Comparison of ENCODE assay signal across 29 cellular contexts in genomic region chr1:209157514-209158285, GRCh38.
DNase-seq lines count a peak whose midpoint lies in the region.
"Had no signal": no experiment of that assay in that cellular context is flagged by ENCODE, and none has a peak within 500 bp of the region (broad histone marks: within the 10 kb centered on the region; RNA-seq: fewer than 3 reads in every experiment).

No MANE protein-coding gene starts in this region.

- H3K36me3 ChIP-seq in SJCRH30 (no peaks in the 10 kb centered on the region), iPS-15b (ENCODE audit: control insufficient read depth, insufficient read depth, low read length) (no peaks in the 10 kb centered on the region)
- H3K36me3 ChIP-seq: esophagus squamous epithelium, heart left ventricle, left ventricle myocardium inferior had no signal

- peaks cover 2% of the 10 kb centered on the region for H3K27me3 Mint-ChIP-seq in activated T-cell treated with anti-CD3 and anti-CD28 coated beads, Interleukin-2, amount 50 U/mL, for 24 hours
- H3K27me3 Mint-ChIP-seq: activated CD4-positive, alpha-beta T cell treated with anti-CD3 and anti-CD28 coated beads for 36 hours; activated CD8-positive, alpha-beta T cell treated with anti-CD3 and anti-CD28 coated beads for 36 hours had no signal

- H3K27ac Mint-ChIP-seq in activated T-cell treated with anti-CD3 and anti-CD28 coated beads, Interleukin-2, amount 50 U/mL, for 24 hours: no peak overlapping the region
- H3K27ac Mint-ChIP-seq: activated CD4-positive, alpha-beta T cell treated with anti-CD3 and anti-CD28 coated beads for 36 hours; activated CD8-positive, alpha-beta T cell treated with anti-CD3 and anti-CD28 coated beads for 36 hours; activated T-helper 17 cell treated with anti-CD3 and anti-CD28 coated beads, Interleukin-2, amount 50 U/mL, for 72 hours; T-helper 2 cell treated with Interferon-gamma antibody and Interleukin-4, amounts not matched to agents 5 μg/mL and 100 μg/mL, for 36 hours had no signal

- DNase-seq in NCI-H82 (lab: John Stamatoyannopoulos, UW) (peak; percentile 9), NCI-H82 treated with DMSO at 0.1 percent for 48 hours (lab: John Stamatoyannopoulos, UW; ENCODE audit: unreplicated experiment) (no peak), SJCRH30 (peak; percentile 83 to 96), NCI-H2196 (lab: John Stamatoyannopoulos, UW; ENCODE audit: unreplicated experiment) (no peak), kidney glomerular epithelial cell (lab: John Stamatoyannopoulos, UW) (no peak)
- DNase-seq in activated T-cell treated with anti-CD3 and anti-CD28 coated beads, Interleukin-2, amount 50 U/mL, for 24 hours: no peak
- DNase-seq in activated T-cell treated with anti-CD3 and anti-CD28 coated beads, Interleukin-2, amount 50 U/mL, for 48 hours: no peak
- DNase-seq: activated CD4-positive, alpha-beta T cell treated with anti-CD3 and anti-CD28 coated beads for 36 hours; activated CD8-positive, alpha-beta memory T cell treated with anti-CD3 and anti-CD28 coated beads, Interleukin-2, amount 50 U/mL, for 48 hours; activated CD8-positive, alpha-beta T cell treated with anti-CD3 and anti-CD28 coated beads for 36 hours; activated naive CD4-positive, alpha-beta T cell treated with anti-CD3 and anti-CD28 coated beads, Interleukin-2, amount 50 U/mL, for 16 hours; DND-41; esophagus squamous epithelium; foreskin keratinocyte; GM23248; heart left ventricle; left ventricle myocardium inferior; MM.1S; NCI-H2081; NCI-H510A; right cardiac atrium; Right ventricle myocardium superior; stimulated activated CD4-positive, alpha-beta T cell treated with anti-CD3 and anti-CD28 coated beads, Interleukin-1b, Interleukin-23, amount 100 ng/mL, for 48 hours; stimulated activated naive CD8-positive, alpha-beta T cell treated with anti-CD3 and anti-CD28 coated beads, Interleukin-15, Interleukin-2, amounts not matched to agents 100 U/mL and 50 U/mL, for 24 hours; testis had no signal

- H3K27me3 ChIP-seq in SJCRH30 (no peaks in the 10 kb centered on the region), iPS-15b (ENCODE audit: control insufficient read depth, insufficient read depth, low read length) (no peaks in the 10 kb centered on the region)
- H3K27me3 ChIP-seq: esophagus squamous epithelium, heart left ventricle, testis had no signal

- peak overlapping the region; percentile 1; the same call in 1 of the 2 replicates for H3K4me3 ChIP-seq in SJCRH30
- no peak overlapping the region for H3K4me3 ChIP-seq in iPS-15b (ENCODE audit: low read depth, low read length)
- H3K4me3 ChIP-seq: A549, esophagus squamous epithelium, GM23248, heart left ventricle, left ventricle myocardium inferior, testis had no signal

- H3K27ac ChIP-seq in SJCRH30: peak overlapping the region; percentile 98
- H3K27ac ChIP-seq: A549, esophagus squamous epithelium, foreskin keratinocyte, GM23248, heart left ventricle, left ventricle myocardium inferior, testis had no signal

- no peak overlapping the region for H3K4me3 Mint-ChIP-seq in activated T-cell treated with anti-CD3 and anti-CD28 coated beads, Interleukin-2, amount 50 U/mL, for 24 hours
- H3K4me3 Mint-ChIP-seq: activated CD4-positive, alpha-beta T cell treated with anti-CD3 and anti-CD28 coated beads for 36 hours; activated CD8-positive, alpha-beta T cell treated with anti-CD3 and anti-CD28 coated beads for 36 hours; activated T-helper 17 cell treated with anti-CD3 and anti-CD28 coated beads, Interleukin-2, amount 50 U/mL, for 72 hours; T-helper 2 cell treated with Interferon-gamma antibody and Interleukin-4, amounts not matched to agents 5 μg/mL and 100 μg/mL, for 36 hours had no signal

- peak overlapping the region; percentile 38 for H3K9ac ChIP-seq in iPS-15b (ENCODE audit: low read depth, low read length)
- H3K9ac ChIP-seq: GM23248 had no signal

- H3K4me1 ChIP-seq in SJCRH30 (peaks cover 65% of the 10 kb centered on the region), iPS-15b (ENCODE audit: control insufficient read depth, insufficient read depth, low read length) (peaks cover 42% of the 10 kb centered on the region)
- H3K4me1 ChIP-seq: A549, esophagus squamous epithelium, foreskin keratinocyte, heart left ventricle, left ventricle myocardium inferior, testis had no signal

- no peaks in the 10 kb centered on the region for H3K9me3 Mint-ChIP-seq in activated T-cell treated with anti-CD3 and anti-CD28 coated beads, Interleukin-2, amount 50 U/mL, for 24 hours
- H3K9me3 Mint-ChIP-seq: activated CD8-positive, alpha-beta T cell treated with anti-CD3 and anti-CD28 coated beads for 36 hours; activated T-helper 17 cell treated with anti-CD3 and anti-CD28 coated beads, Interleukin-2, amount 50 U/mL, for 72 hours; T-helper 2 cell treated with Interferon-gamma antibody and Interleukin-4, amounts not matched to agents 5 μg/mL and 100 μg/mL, for 36 hours had no signal

- no peaks in the 10 kb centered on the region for H3K36me3 Mint-ChIP-seq in activated T-cell treated with anti-CD3 and anti-CD28 coated beads, Interleukin-2, amount 50 U/mL, for 24 hours (ENCODE audit: low read depth)

- H3K9me3 ChIP-seq in SJCRH30 (replicated peaks): no peaks in the 10 kb centered on the region
- H3K9me3 ChIP-seq in iPS-15b (ENCODE audit: control insufficient read depth, insufficient read depth, low read length): no peaks in the 10 kb centered on the region
- H3K9me3 ChIP-seq: A549, esophagus squamous epithelium, heart left ventricle, left ventricle myocardium inferior, testis had no signal

- H3K4me1 Mint-ChIP-seq in activated T-cell treated with anti-CD3 and anti-CD28 coated beads, Interleukin-2, amount 50 U/mL, for 24 hours (ENCODE audit: low read depth): no peaks in the 10 kb centered on the region
- H3K4me1 Mint-ChIP-seq: activated CD4-positive, alpha-beta T cell treated with anti-CD3 and anti-CD28 coated beads for 36 hours; activated T-helper 17 cell treated with anti-CD3 and anti-CD28 coated beads, Interleukin-2, amount 50 U/mL, for 72 hours had no signal

Comparison
In these comparisons a context has a peak if more than half of its experiments do, and no peak if none do; other contexts are left out.
1. DNase-seq: peak in NCI-H82 (single experiment) and SJCRH30 (2 of 2); none in NCI-H82 treated with DMSO at 0.1 percent for 48 hours (single experiment), NCI-H2196 (single experiment), kidney glomerular epithelial cell (single experiment), activated T-cell treated with anti-CD3 and anti-CD28 coated beads, Interleukin-2, amount 50 U/mL, for 24 hours (single experiment) and activated T-cell treated with anti-CD3 and anti-CD28 coated beads, Interleukin-2, amount 50 U/mL, for 48 hours (0 of 2).